In the genomic region with DNA sequence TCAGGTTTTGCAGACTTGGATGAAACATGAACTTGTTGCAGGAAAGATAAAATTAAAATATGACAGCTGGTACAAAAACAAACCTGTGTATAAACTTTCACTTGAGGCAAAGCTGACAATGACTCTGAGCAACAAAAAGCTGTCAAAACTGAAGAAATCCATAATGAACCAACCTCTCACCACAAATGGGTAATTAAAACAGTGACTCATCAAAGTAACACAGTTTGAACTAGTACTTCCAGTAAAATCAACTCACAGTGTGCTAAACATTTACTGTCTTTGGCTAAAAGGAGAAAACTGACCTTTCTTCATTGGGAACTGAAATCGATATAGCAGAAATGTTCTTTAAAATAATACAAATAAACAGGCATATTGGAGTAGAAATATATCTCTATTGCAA, we compare ENCODE assay signal across 18 cellular contexts.
DNase-seq lines count a peak whose midpoint lies in the region; ATAC-seq and TF ChIP-seq lines count a peak whose summit lies in the region.
"Had no signal": no experiment of that assay in that cellular context is flagged by ENCODE, and none has a peak within 500 bp of the region (broad histone marks: within the 10 kb centered on the region; RNA-seq: fewer than 3 reads in every experiment).

No MANE protein-coding gene starts in this region.

- peak overlapping the region in 1 of 2 donors; percentile 70 for H3K27ac Mint-ChIP-seq in natural killer cell treated with Interleukin-12 subunit alpha and Interleukin-12 subunit beta and Interleukin-15 and Interleukin-18, amount 100 ng/mL, for 72 hours
- H3K27ac Mint-ChIP-seq in natural killer cell: no peak overlapping the region
- H3K27ac Mint-ChIP-seq: activated CD8-positive, alpha-beta T cell treated with anti-CD3 and anti-CD28 coated beads, Interleukin-2, amount 10 ng/mL, durations not matched to agents 7 days and 5 days; activated T-helper 17 cell treated with anti-CD3 and anti-CD28 coated beads, Interleukin-2, amount 50 U/mL, for 72 hours; CD4-positive, alpha-beta T cell; memory B cell; neural progenitor cell; stimulated activated naive CD8-positive, alpha-beta T cell treated with anti-CD3 and anti-CD28 coated beads, Interleukin-15, Interleukin-2, amounts not matched to agents 100 ng/mL and 50 ng/mL, for 24 hours had no signal

- H3K4me1 ChIP-seq in OCI-LY3 (ENCODE audit: low read length): peaks cover 14% of the 10 kb centered on the region
- H3K4me1 ChIP-seq: neural progenitor cell had no signal

- ATAC-seq in natural killer cell treated with Interleukin-12 subunit alpha and Interleukin-12 subunit beta and Interleukin-15 and Interleukin-18, amount 100 ng/mL, for 72 hours: no peak
- ATAC-seq in natural killer cell (no peak), GM18909 (IDR thresholded peaks at IDR 0.05; ENCODE audit: poor library complexity, unreplicated experiment) (no peak)
- ATAC-seq: activated CD8-positive, alpha-beta T cell treated with anti-CD3 and anti-CD28 coated beads, Interleukin-2, amount 10 ng/mL, durations not matched to agents 7 days and 5 days; activated T-helper 17 cell treated with anti-CD3 and anti-CD28 coated beads, Interleukin-2, amount 50 U/mL, for 72 hours; Panc1 had no signal

- peaks cover 5% of the 10 kb centered on the region for H3K36me3 Mint-ChIP-seq in natural killer cell treated with Interleukin-12 subunit alpha and Interleukin-12 subunit beta and Interleukin-15 and Interleukin-18, amount 100 ng/mL, for 72 hours
- peaks cover 5% of the 10 kb centered on the region for H3K36me3 Mint-ChIP-seq in natural killer cell

- H3K4me2 ChIP-seq in OCI-LY3 (ENCODE audit: low read length): peak overlapping the region; percentile 2; the same call in 1 of the 2 replicates
- H3K4me2 ChIP-seq: neural progenitor cell had no signal

- intact Hi-C loops in natural killer cell (cut with micrococcal nuclease): no loop called here

- DNase-seq in natural killer cell treated with Interleukin-12 subunit alpha and Interleukin-12 subunit beta and Interleukin-15 and Interleukin-18, amount 100 ng/mL, for 72 hours (ENCODE audit: low spot score): no peak
- no peak for DNase-seq in natural killer cell
- peak; percentile 55 for DNase-seq in epithelial cell of esophagus (ENCODE audit: low read depth)
- DNase-seq in activated CD8-positive, alpha-beta memory T cell treated with anti-CD3 and anti-CD28 coated beads for 24 hours: no peak
- DNase-seq in foreskin fibroblast: no peak
- no peak for DNase-seq in stimulated activated CD4-positive, alpha-beta T cell treated with anti-CD3 and anti-CD28 coated beads, Interleukin-4, amount 100 ng/mL, for 4 hours
- DNase-seq: activated CD8-positive, alpha-beta T cell treated with anti-CD3 and anti-CD28 coated beads, Interleukin-2, amount 10 ng/mL, durations not matched to agents 7 days and 5 days; CD4-positive, alpha-beta T cell; MG63; NCI-H2081; NCI-H524 had no signal

- peak overlapping the region; percentile 50 for H3K4me3 Mint-ChIP-seq in natural killer cell treated with Interleukin-12 subunit alpha and Interleukin-12 subunit beta and Interleukin-15 and Interleukin-18, amount 100 ng/mL, for 72 hours
- H3K4me3 Mint-ChIP-seq in natural killer cell: no peak overlapping the region
- H3K4me3 Mint-ChIP-seq: activated CD8-positive, alpha-beta T cell treated with anti-CD3 and anti-CD28 coated beads, Interleukin-2, amount 10 ng/mL, durations not matched to agents 7 days and 5 days; activated T-helper 17 cell treated with anti-CD3 and anti-CD28 coated beads, Interleukin-2, amount 50 U/mL, for 72 hours; CD4-positive, alpha-beta T cell; memory B cell; neural progenitor cell; stimulated activated naive CD8-positive, alpha-beta T cell treated with anti-CD3 and anti-CD28 coated beads, Interleukin-15, Interleukin-2, amounts not matched to agents 100 ng/mL and 50 ng/mL, for 24 hours had no signal

- no peaks in the 10 kb centered on the region for H3K27me3 ChIP-seq in OCI-LY3 (ENCODE audit: low read depth, low read length)
- H3K27me3 ChIP-seq: MG63, neural progenitor cell had no signal

- no peak overlapping the region for H2AFZ ChIP-seq in OCI-LY3 (ENCODE audit: low read depth, low read length)
- H2AFZ ChIP-seq: neural progenitor cell had no signal

- no peaks in the 10 kb centered on the region for H3K36me3 ChIP-seq in OCI-LY3 (replicated peaks; ENCODE audit: low read depth, low read length)
- H3K36me3 ChIP-seq: MG63, neural progenitor cell had no signal

- no peaks in the 10 kb centered on the region for H4K20me1 ChIP-seq in OCI-LY3 (ENCODE audit: insufficient read depth, low read length)

- H3K27ac ChIP-seq in OCI-LY3 (ENCODE audit: low read length): no peak overlapping the region; the same call in 1 of the 2 replicates
- H3K27ac ChIP-seq: neural progenitor cell had no signal

- H3K27me3 Mint-ChIP-seq in natural killer cell treated with Interleukin-12 subunit alpha and Interleukin-12 subunit beta and Interleukin-15 and Interleukin-18, amount 100 ng/mL, for 72 hours: no peaks in the 10 kb centered on the region
- no peaks in the 10 kb centered on the region for H3K27me3 Mint-ChIP-seq in natural killer cell (ENCODE audit: low read depth in 2 of 2)
- H3K27me3 Mint-ChIP-seq: activated T-helper 17 cell treated with anti-CD3 and anti-CD28 coated beads, Interleukin-2, amount 50 U/mL, for 72 hours; CD4-positive, alpha-beta T cell; memory B cell; stimulated activated naive CD8-positive, alpha-beta T cell treated with anti-CD3 and anti-CD28 coated beads, Interleukin-15, Interleukin-2, amounts not matched to agents 100 ng/mL and 50 ng/mL, for 24 hours had no signal

- H3K9me3 ChIP-seq in OCI-LY3 (ENCODE audit: insufficient read depth, low read length): no peaks in the 10 kb centered on the region
- H3K9me3 ChIP-seq: MG63 had no signal

- peaks cover 5% of the 10 kb centered on the region in 2 donors for H3K4me1 Mint-ChIP-seq in natural killer cell treated with Interleukin-12 subunit alpha and Interleukin-12 subunit beta and Interleukin-15 and Interleukin-18, amount 100 ng/mL, for 72 hours (ENCODE audit: low read depth in 2 of 2)
- no peaks in the 10 kb centered on the region for H3K4me1 Mint-ChIP-seq in natural killer cell
- H3K4me1 Mint-ChIP-seq: activated T-helper 17 cell treated with anti-CD3 and anti-CD28 coated beads, Interleukin-2, amount 50 U/mL, for 72 hours; memory B cell; neural progenitor cell had no signal

- no peaks in the 10 kb centered on the region for H3K79me2 ChIP-seq in OCI-LY3 (ENCODE audit: low read length)

- H3K4me3 ChIP-seq in OCI-LY3 (ENCODE audit: low read length) (no peak overlapping the region), epithelial cell of esophagus (ENCODE audit: low read length) (no peak overlapping the region), foreskin fibroblast (ENCODE audit: low read depth in 1 of 2, low read length in 2 of 2) (no peak overlapping the region)
- H3K4me3 ChIP-seq: MG63, neural progenitor cell had no signal

- no peak for TF ChIP-seq CTCF in natural killer cell (IDR thresholded peaks at IDR 0.05)
- TF ChIP-seq CTCF in OCI-LY3 (IDR thresholded peaks at IDR 0.05; ENCODE audit: low read depth, low read length): no peak
- no peak for TF ChIP-seq CTCF in epithelial cell of esophagus (IDR thresholded peaks at IDR 0.05; ENCODE audit: insufficient read depth, low read depth, low read length, missing control alignments)
- no peak for TF ChIP-seq CTCF in foreskin fibroblast (IDR thresholded peaks at IDR 0.05; ENCODE audit: low read depth, low read length)

- H3K9ac ChIP-seq in OCI-LY3 (ENCODE audit: low read length): no peak overlapping the region
- H3K9ac ChIP-seq: neural progenitor cell had no signal

- no peaks in the 10 kb centered on the region for H3K9me3 Mint-ChIP-seq in natural killer cell treated with Interleukin-12 subunit alpha and Interleukin-12 subunit beta and Interleukin-15 and Interleukin-18, amount 100 ng/mL, for 72 hours
- no peaks in the 10 kb centered on the region for H3K9me3 Mint-ChIP-seq in natural killer cell
- H3K9me3 Mint-ChIP-seq: activated T-helper 17 cell treated with anti-CD3 and anti-CD28 coated beads, Interleukin-2, amount 50 U/mL, for 72 hours; CD4-positive, alpha-beta T cell; memory B cell; neural progenitor cell; stimulated activated naive CD8-positive, alpha-beta T cell treated with anti-CD3 and anti-CD28 coated beads, Interleukin-15, Interleukin-2, amounts not matched to agents 100 ng/mL and 50 ng/mL, for 24 hours had no signal
